1 cellular context compared by ENCODE assay signal in genomic region chrX:39773150-39773549, GRCh38.
TF ChIP-seq lines count a peak whose summit lies in the region.

No MANE protein-coding gene starts in this region.

TF ChIP-seq in IMR-90, 13 proteins besides CTCF, POLR2A, EP300 and RAD21:
- no peak for TF ChIP-seq BHLHE40 (IDR thresholded peaks at IDR 0.05; ENCODE audit: low read depth, low read length)
- no peak for TF ChIP-seq SMC3 (IDR thresholded peaks at IDR 0.05; ENCODE audit: low read depth, low read length)
- TF ChIP-seq RFX5 (IDR thresholded peaks at IDR 0.05; ENCODE audit: low read depth, low read length): no peak
- no peak for TF ChIP-seq ELK1 (IDR thresholded peaks at IDR 0.05; ENCODE audit: borderline replicate concordance, low read depth, low read length)
- TF ChIP-seq MXI1 (IDR thresholded peaks at IDR 0.05; ENCODE audit: borderline replicate concordance, low read depth, low read length): no peak
- TF ChIP-seq NFE2L2 (IDR thresholded peaks at IDR 0.05; ENCODE audit: low read depth, low read length): no peak
- TF ChIP-seq MAZ (IDR thresholded peaks at IDR 0.05; ENCODE audit: borderline replicate concordance, low read depth, low read length): no peak
- no peak for TF ChIP-seq USF2 (IDR thresholded peaks at IDR 0.05; ENCODE audit: low read depth, low read length)
